In the genomic region with DNA sequence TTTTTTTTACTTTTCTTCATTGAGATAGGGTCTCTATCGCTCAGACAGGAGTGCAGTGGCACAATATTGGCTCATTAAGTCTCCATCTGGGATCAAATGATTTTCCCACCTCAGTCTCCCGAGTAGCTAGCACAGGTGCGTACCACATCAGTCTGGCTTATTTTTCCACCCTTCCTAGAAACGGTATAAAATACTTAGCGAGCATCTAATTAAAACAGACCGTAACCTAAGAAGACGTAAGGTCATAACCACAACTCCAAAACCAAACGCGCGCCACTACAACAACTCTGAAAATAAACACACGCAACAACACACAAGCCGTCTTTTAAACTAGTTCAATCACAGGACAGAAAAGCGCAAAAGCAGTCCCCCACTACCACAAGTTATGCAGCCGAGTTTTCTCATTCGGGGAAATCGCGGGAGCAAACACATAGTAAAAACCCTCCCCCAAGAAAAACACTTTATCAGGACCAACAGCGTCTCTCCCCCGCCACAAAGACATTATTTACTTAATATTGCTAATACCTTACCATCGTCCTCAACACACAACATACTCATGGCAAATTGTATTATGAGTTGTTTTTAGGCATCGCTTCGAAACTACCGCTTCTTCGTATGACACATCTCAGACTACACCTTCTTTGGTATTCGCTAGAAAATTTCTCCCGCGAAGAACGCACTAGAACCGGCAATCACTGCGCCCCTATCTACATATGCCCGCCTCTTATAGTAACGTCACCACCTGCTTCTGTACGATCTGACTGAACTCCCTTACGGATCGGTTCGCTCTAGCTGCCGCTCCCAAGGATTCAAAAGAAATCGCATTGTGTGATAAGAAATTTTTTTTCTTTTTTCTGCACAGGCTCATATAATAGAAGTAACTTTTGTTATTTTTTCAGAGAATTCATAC, we compare ENCODE assay signal across 1 cellular context.
TF ChIP-seq lines count a peak whose summit lies in the region.

No MANE protein-coding gene starts in this region.

TF ChIP-seq in GM23338, 12 proteins besides CTCF, POLR2A, EP300 and RAD21 (continued from another document):
- TF ChIP-seq, protein P1, sequence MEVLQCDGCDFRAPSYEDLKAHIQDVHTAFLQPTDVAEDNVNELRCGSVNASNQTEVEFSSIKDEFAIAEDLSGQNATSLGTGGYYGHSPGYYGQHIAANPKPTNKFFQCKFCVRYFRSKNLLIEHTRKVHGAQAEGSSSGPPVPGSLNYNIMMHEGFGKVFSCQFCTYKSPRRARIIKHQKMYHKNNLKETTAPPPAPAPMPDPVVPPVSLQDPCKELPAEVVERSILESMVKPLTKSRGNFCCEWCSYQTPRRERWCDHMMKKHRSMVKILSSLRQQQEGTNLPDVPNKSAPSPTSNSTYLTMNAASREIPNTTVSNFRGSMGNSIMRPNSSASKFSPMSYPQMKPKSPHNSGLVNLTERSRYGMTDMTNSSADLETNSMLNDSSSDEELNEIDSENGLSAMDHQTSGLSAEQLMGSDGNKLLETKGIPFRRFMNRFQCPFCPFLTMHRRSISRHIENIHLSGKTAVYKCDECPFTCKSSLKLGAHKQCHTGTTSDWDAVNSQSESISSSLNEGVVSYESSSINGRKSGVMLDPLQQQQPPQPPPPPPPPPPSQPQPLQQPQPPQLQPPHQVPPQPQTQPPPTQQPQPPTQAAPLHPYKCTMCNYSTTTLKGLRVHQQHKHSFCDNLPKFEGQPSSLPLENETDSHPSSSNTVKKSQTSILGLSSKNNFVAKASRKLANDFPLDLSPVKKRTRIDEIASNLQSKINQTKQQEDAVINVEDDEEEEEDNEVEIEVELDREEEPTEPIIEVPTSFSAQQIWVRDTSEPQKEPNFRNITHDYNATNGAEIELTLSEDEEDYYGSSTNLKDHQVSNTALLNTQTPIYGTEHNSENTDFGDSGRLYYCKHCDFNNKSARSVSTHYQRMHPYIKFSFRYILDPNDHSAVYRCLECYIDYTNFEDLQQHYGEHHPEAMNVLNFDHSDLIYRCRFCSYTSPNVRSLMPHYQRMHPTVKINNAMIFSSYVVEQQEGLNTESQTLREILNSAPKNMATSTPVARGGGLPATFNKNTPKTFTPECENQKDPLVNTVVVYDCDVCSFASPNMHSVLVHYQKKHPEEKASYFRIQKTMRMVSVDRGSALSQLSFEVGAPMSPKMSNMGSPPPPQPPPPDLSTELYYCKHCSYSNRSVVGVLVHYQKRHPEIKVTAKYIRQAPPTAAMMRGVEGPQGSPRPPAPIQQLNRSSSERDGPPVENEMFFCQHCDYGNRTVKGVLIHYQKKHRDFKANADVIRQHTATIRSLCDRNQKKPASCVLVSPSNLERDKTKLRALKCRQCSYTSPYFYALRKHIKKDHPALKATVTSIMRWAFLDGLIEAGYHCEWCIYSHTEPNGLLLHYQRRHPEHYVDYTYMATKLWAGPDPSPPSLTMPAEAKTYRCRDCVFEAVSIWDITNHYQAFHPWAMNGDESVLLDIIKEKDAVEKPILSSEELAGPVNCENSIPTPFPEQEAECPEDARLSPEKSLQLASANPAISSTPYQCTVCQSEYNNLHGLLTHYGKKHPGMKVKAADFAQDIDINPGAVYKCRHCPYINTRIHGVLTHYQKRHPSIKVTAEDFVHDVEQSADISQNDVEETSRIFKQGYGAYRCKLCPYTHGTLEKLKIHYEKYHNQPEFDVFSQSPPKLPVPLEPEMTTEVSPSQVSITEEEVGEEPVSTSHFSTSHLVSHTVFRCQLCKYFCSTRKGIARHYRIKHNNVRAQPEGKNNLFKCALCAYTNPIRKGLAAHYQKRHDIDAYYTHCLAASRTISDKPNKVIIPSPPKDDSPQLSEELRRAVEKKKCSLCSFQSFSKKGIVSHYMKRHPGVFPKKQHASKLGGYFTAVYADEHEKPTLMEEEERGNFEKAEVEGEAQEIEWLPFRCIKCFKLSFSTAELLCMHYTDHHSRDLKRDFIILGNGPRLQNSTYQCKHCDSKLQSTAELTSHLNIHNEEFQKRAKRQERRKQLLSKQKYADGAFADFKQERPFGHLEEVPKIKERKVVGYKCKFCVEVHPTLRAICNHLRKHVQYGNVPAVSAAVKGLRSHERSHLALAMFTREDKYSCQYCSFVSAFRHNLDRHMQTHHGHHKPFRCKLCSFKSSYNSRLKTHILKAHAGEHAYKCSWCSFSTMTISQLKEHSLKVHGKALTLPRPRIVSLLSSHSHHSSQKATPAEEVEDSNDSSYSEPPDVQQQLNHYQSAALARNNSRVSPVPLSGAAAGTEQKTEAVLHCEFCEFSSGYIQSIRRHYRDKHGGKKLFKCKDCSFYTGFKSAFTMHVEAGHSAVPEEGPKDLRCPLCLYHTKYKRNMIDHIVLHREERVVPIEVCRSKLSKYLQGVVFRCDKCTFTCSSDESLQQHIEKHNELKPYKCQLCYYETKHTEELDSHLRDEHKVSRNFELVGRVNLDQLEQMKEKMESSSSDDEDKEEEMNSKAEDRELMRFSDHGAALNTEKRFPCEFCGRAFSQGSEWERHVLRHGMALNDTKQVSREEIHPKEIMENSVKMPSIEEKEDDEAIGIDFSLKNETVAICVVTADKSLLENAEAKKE (CRISPR knock-in tag; IDR thresholded peaks at IDR 0.05): peak; percentile 54; the same call in 1 of the 2 replicates
- TF ChIP-seq ETS1 (IDR thresholded peaks at IDR 0.05) (peak; percentile 92), CREB1 (CRISPR knock-in tag; IDR thresholded peaks at IDR 0.05; ENCODE audit: low read depth) (peak; percentile 85), EZH2 (IDR thresholded peaks at IDR 0.05; ENCODE audit: low read depth, unreplicated experiment) (no peak), STAT1 (IDR thresholded peaks at IDR 0.05; ENCODE audit: unreplicated experiment) (no peak), EZH2phosphoT487 (IDR thresholded peaks at IDR 0.05; ENCODE audit: unreplicated experiment) (no peak), POLR2AphosphoS5 (IDR thresholded peaks at IDR 0.05; ENCODE audit: low read depth) (peak; percentile 100), ZNF331 (CRISPR knock-in tag; IDR thresholded peaks at IDR 0.05; ENCODE audit: low read depth) (peak; percentile 66)
